ENCODE assay signal across 8 cellular contexts in the genomic region with DNA sequence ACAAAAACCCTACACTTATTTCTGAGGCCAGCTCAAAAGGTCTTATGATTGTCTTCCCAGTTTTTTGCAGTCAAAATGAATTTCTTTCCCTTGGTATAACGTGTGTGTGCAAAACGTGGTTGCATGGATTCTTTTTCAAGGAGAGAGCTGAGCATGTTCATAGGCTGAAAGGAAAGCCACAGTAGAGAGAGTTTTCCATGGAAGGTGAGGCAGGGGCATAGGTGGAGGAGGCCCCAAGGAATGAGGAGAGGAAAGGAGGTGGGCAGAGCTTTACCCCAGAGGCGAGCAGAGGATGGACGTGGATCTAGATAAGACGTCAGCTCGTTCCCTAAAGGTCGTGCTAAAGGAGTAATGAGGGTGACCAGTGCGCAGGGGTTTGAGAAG. TPM values are rescaled to one million over a fixed set of nuclear protein-coding genes. Genes with fewer than 3 reads are reported as not detected.
DNase-seq lines count a peak whose midpoint lies in the region; ATAC-seq and TF ChIP-seq lines count a peak whose summit lies in the region.

No MANE protein-coding gene starts in this region.

- no peak for DNase-seq in CD4-positive, alpha-beta T cell
- DNase-seq in mammary epithelial cell (no peak), naive B cell (no peak), COLO668 (lab: John Stamatoyannopoulos, UW; ENCODE audit: unreplicated experiment) (no peak), HuH-7.5 (ENCODE audit: low spot score) (no peak), GM19238 (ENCODE audit: insufficient read length, low spot score) (no peak)

- peak overlapping the region; percentile 96 for H3K27ac Mint-ChIP-seq in CD4-positive, alpha-beta T cell
- H3K27ac Mint-ChIP-seq in naive B cell: peak overlapping the region in 5 of 6 donors; percentile 88 to 100 (median 98)

- in situ Hi-C loops in mammary epithelial cell (cut with MboI; ENCODE audit: low sequenced_read_pairs in 2 of 2): no loop called here

- no peaks in the 10 kb centered on the region for H3K27me3 Mint-ChIP-seq in CD4-positive, alpha-beta T cell
- no peaks in the 10 kb centered on the region for H3K27me3 Mint-ChIP-seq in naive B cell

- intact Hi-C loops in CD4-positive, alpha-beta T cell (cut with DNase I, micrococcal nuclease): loop anchor here (1.0 to 5.0 kb wide), 9 partner anchors 15 to 1879 kb away; partner anchors contain the start of genes UBB (in 2 of the 2), LRRC75A (in 1 of the 2), NCOR1 (in 1 of the 2) and PIGL (in 1 of the 2)
- intact Hi-C loops in mammary epithelial cell (cut with micrococcal nuclease): loop anchor here (1.0 kb wide), 2 partner anchors 19 to 57 kb away; partner anchors contain the start of gene UBB

- peak overlapping the region; percentile 54 for H3K27ac ChIP-seq in CD4-positive, alpha-beta T cell (ENCODE audit: low read depth, low read length)
- H3K27ac ChIP-seq in mammary epithelial cell (ENCODE audit: insufficient read depth, low read depth, low read length): peak overlapping the region; percentile 82

- H3K4me1 Mint-ChIP-seq in CD4-positive, alpha-beta T cell (ENCODE audit: low read depth): peaks cover 56% of the 10 kb centered on the region
- peaks cover 44 to 60% (median 60%) of the 10 kb centered on the region in 3 donors for H3K4me1 Mint-ChIP-seq in naive B cell

- peak overlapping the region; percentile 80 for H3K4me2 ChIP-seq in mammary epithelial cell (ENCODE audit: insufficient read depth, low read depth, low read length)

- H3K9me3 Mint-ChIP-seq in CD4-positive, alpha-beta T cell: no peaks in the 10 kb centered on the region
- no peaks in the 10 kb centered on the region for H3K9me3 Mint-ChIP-seq in naive B cell

- POLR2A ChIA-PET in CD4-positive, alpha-beta T cell (lab: Charles Lee): interaction anchor here (0.8 to 2.6 kb wide), 13 partner anchors 12 to 1745 kb away, joined by 3 to 51 read pairs (median 6); partner anchors contain the start of genes ALKBH5, CENPV, TRPV2 and UBB

- TF ChIP-seq CTCF in CD4-positive, alpha-beta T cell (IDR thresholded peaks at IDR 0.05): no peak
- no peak for TF ChIP-seq CTCF in mammary epithelial cell (conservative IDR thresholded peaks at IDR 0.05 in 1 of 2, IDR thresholded peaks at IDR 0.05 in 1 of 2; ENCODE audit: extremely low read depth in 1 of 2, insufficient read depth in 1 of 2, low read depth in 1 of 2, low read length in 2 of 2)

- dilution Hi-C loops in mammary epithelial cell (cut with HindIII; ENCODE audit: low sequenced_read_pairs): loop anchor here (5.0 kb wide), 1 partner anchor 39 kb away; no protein-coding TSS in a partner anchor

- peaks cover 25% of the 10 kb centered on the region for H3K4me1 ChIP-seq in mammary epithelial cell (ENCODE audit: insufficient read depth, low read length)

- CTCF ChIA-PET in CD4-positive, alpha-beta T cell (lab: Charles Lee): interaction anchor here (0.6 to 4.5 kb wide), 8 partner anchors 10 to 153 kb away, joined by 3 to 18 read pairs (median 4); no protein-coding TSS in a partner anchor
- CTCF ChIA-PET in mammary epithelial cell (lab: Charles Lee; ENCODE audit: low non-redundant PET): interaction anchor here (1.3 kb wide), 1 partner anchor 74 kb away, joined by 6 read pairs; no protein-coding TSS in a partner anchor

- peak; percentile 1 for ATAC-seq in CD4-positive, alpha-beta T cell (ENCODE audit: poor library complexity)
- ATAC-seq in HG03159 (IDR thresholded peaks at IDR 0.05; ENCODE audit: unreplicated experiment) (peak; percentile 7), naive B cell (ENCODE audit: low read depth in 2 of 2) (no peak), GM18519 (IDR thresholded peaks at IDR 0.05; ENCODE audit: low FRiP score, unreplicated experiment) (no peak)

- no peaks in the 10 kb centered on the region for H3K9me3 ChIP-seq in CD4-positive, alpha-beta T cell (ENCODE audit: control insufficient read depth, low read length)
- H3K9me3 ChIP-seq in mammary epithelial cell (replicated peaks; ENCODE audit: insufficient read depth, low read length): no peaks in the 10 kb centered on the region

- TSS peak; percentile 87 for BruUV-seq in mammary epithelial cell (replicated peaks; lab: Mats Ljungman, UMichigan)

- no peaks in the 10 kb centered on the region for H3K27me3 ChIP-seq in CD4-positive, alpha-beta T cell (ENCODE audit: control insufficient read depth, insufficient read depth, low read length)
- no peaks in the 10 kb centered on the region for H3K27me3 ChIP-seq in mammary epithelial cell (ENCODE audit: insufficient read depth, low read length)

- 29% methylated on average over 2 of the region's 8 CpGs for WGBS in mammary epithelial cell (ENCODE audit: low coverage, missing lambda C conversion rate)

- peak overlapping the region; percentile 100 for H3K4me3 Mint-ChIP-seq in CD4-positive, alpha-beta T cell
- H3K4me3 Mint-ChIP-seq in naive B cell: peak overlapping the region; percentile 98 to 100 (median 99)

- H3K4me3 ChIP-seq in mammary epithelial cell (replicated peaks in 1 of 3; ENCODE audit: insufficient read depth in 1 of 3, low read depth in 2 of 3, low read length in 3 of 3): peak overlapping the region; percentile 1 to 51 (median 30)

- peaks cover 8% of the 10 kb centered on the region for H4K20me1 ChIP-seq in mammary epithelial cell (ENCODE audit: insufficient read depth, low read length)

- peaks cover 34% of the 10 kb centered on the region for H3K36me3 ChIP-seq in mammary epithelial cell (ENCODE audit: insufficient read depth, low read length)

- peak overlapping the region; percentile 60 for H3K9ac ChIP-seq in mammary epithelial cell (ENCODE audit: insufficient read depth, low read length)

- peaks cover 44% of the 10 kb centered on the region for H3K79me2 ChIP-seq in mammary epithelial cell (ENCODE audit: insufficient read depth, low read length)

- H3K36me3 Mint-ChIP-seq in CD4-positive, alpha-beta T cell (ENCODE audit: low read depth): peaks cover 47% of the 10 kb centered on the region
- no peaks in the 10 kb centered on the region for H3K36me3 Mint-ChIP-seq in naive B cell

- H2AFZ ChIP-seq in mammary epithelial cell (ENCODE audit: low read depth, low read length): peak overlapping the region; percentile 84

RNA-seq across cellular contexts. Expression of gene TRPV2, which starts 22.8 kb away (rescaled TPM):
- total RNA-seq in CD4-positive, alpha-beta T cell: 10 to 100 TPM; 42.8 to 45.2 TPM
- under 1 TPM in 1 of 2 donors, not detected in 1; 0.33 TPM for total RNA-seq in mammary epithelial cell
- polyA plus RNA-seq in mammary epithelial cell (0.09 TPM), naive B cell (ENCODE audit: low read depth in 6 of 6) (10 to 100 TPM; 36.2 to 59.9 (median 44.0) TPM)
- not detected for polyA minus RNA-seq in mammary epithelial cell

RNA-seq across cellular contexts. Expression of gene LRRC75A, which starts 53.8 kb away (rescaled TPM):
- total RNA-seq in CD4-positive, alpha-beta T cell: 1 to 10 TPM; 1.5 to 1.9 TPM
- total RNA-seq in mammary epithelial cell: under 1 TPM; under 0.01 to 0.16 TPM
- polyA plus RNA-seq in mammary epithelial cell (0.02 TPM), naive B cell (ENCODE audit: low read depth in 6 of 6) (1 to 10 TPM in 3 of 6 donors, under 1 TPM in 3; 0.21 to 1.9 (median 1.1) TPM)
- polyA minus RNA-seq in mammary epithelial cell: not detected

RNA-seq across cellular contexts. Expression of gene UBB, which starts 57.3 kb away (rescaled TPM):
- 100 to 1,000 TPM; 646 to 647 TPM for total RNA-seq in CD4-positive, alpha-beta T cell
- total RNA-seq in mammary epithelial cell: 100 to 1,000 TPM; 633 to 696 TPM
- polyA plus RNA-seq in mammary epithelial cell (999 TPM), naive B cell (ENCODE audit: low read depth in 6 of 6) (1,000 to 10,000 TPM; 2,209 to 2,817 (median 2,696) TPM)
- polyA minus RNA-seq in mammary epithelial cell: 1,322 TPM

Comparison
In these comparisons a context has a peak if more than half of its experiments do, and no peak if none do; other contexts are left out.
1. ATAC-seq: peak in CD4-positive, alpha-beta T cell (single experiment) and HG03159 (single experiment); none in naive B cell (0 of 2) and GM18519 (single experiment).
2. RNA of gene TRPV2, which starts 22.8 kb away (total RNA-seq): 42.8 to 45.2 TPM in CD4-positive, alpha-beta T cell; 0.33 TPM in mammary epithelial cell; every median in the first group is over 10 times any median in the second.